Comparison of ENCODE assay signal across 5 cellular contexts in the genomic region with DNA sequence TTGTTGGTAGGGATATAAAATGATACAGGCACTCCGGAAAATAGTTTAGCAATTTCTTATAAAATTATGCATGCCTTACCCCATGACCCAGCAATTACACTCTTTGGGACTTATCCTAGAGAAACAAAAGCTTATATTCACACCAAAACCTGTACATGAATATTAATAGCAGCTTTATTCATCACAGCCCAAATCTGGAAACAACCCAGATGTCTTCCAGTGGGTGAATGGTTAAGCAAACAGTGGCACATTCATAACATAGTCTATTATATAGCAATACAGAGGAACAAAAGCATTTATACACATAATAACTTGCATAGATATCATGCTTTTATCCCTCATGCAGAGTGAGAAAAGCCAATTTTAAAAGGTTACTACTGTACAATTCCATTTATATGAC.
"Had no signal": no experiment of that assay in that cellular context is flagged by ENCODE, and none has a peak within 500 bp of the region (broad histone marks: within the 10 kb centered on the region; RNA-seq: fewer than 3 reads in every experiment).

No MANE protein-coding gene starts in this region.

- H3K4me3 ChIP-seq: K562 had no signal

- DNase-seq: IMR-90, KBM-7, KG1 had no signal

- H3K27ac ChIP-seq: HL-60 had no signal
